Comparison of ENCODE assay signal across 11 cellular contexts in genomic region chr5:643351-643801, GRCh38. TPM values are rescaled to one million over a fixed set of nuclear protein-coding genes. Genes with fewer than 3 reads are reported as not detected.
A peak's percentile ranks its signal among the peaks of the same experiment; 100 is the strongest.
DNase-seq lines count a peak whose midpoint lies in the region; ATAC-seq, FAIRE-seq and TF ChIP-seq lines count a peak whose summit lies in the region.
"Had no signal": no experiment of that assay in that cellular context is flagged by ENCODE, and none has a peak within 500 bp of the region (broad histone marks: within the 10 kb centered on the region; RNA-seq: fewer than 3 reads in every experiment).

No MANE protein-coding gene starts in this region.

- H3K36me3 Mint-ChIP-seq in neural progenitor cell = peaks cover 25% of the 10 kb centered on the region

- no peaks in the 10 kb centered on the region for H3K4me1 Mint-ChIP-seq in neural progenitor cell

- H3K4me3 ChIP-seq in neural progenitor cell = no peak overlapping the region
- H3K4me3 ChIP-seq: suprapubic skin had no signal

- H3K4me2 ChIP-seq in neural progenitor cell = no peak overlapping the region

- H3K27ac Mint-ChIP-seq in neural progenitor cell = no peak overlapping the region
- H3K27ac Mint-ChIP-seq: natural killer cell treated with Interleukin-12 subunit alpha and Interleukin-12 subunit beta and Interleukin-15 and Interleukin-18, amount 100 ng/mL, for 72 hours had no signal

- peaks cover 2% of the 10 kb centered on the region for H3K9me3 Mint-ChIP-seq in neural progenitor cell
- H3K9me3 Mint-ChIP-seq: natural killer cell treated with Interleukin-12 subunit alpha and Interleukin-12 subunit beta and Interleukin-15 and Interleukin-18, amount 100 ng/mL, for 72 hours had no signal

- H4K20me1 ChIP-seq in neural progenitor cell (ENCODE audit: low read depth) = no peaks in the 10 kb centered on the region

- peaks cover 11% of the 10 kb centered on the region for H3F3A ChIP-seq in neural progenitor cell (ENCODE audit: low read depth)

- FAIRE-seq in GM18507 (lab: Jason Lieb, UNC) = peak; percentile 58

- H3K9ac ChIP-seq in neural progenitor cell = no peak overlapping the region

- DNase-seq in GM18507 (ENCODE audit: extremely low spot score, insufficient read length, low read depth) (peak; percentile 29), left kidney (ENCODE audit: low read depth, low spot score) (peak; percentile 17), neural progenitor cell (ENCODE audit: low spot score) (no peak), globus pallidus (ENCODE audit: low spot score) (no peak), NCI-H2227 (lab: John Stamatoyannopoulos, UW; ENCODE audit: unreplicated experiment) (no peak)
- no peak for DNase-seq in activated CD4-positive, CD25-positive, alpha-beta regulatory T cell (lab: John Stamatoyannopoulos, UW)
- DNase-seq: NCI-H446 had no signal

- no peak for TF ChIP-seq CTCF in neural progenitor cell (IDR thresholded peaks at IDR 0.05)

- no peaks in the 10 kb centered on the region for H3K4me1 ChIP-seq in neural progenitor cell
- H3K4me1 ChIP-seq: suprapubic skin had no signal

- ATAC-seq in GM21515 (IDR thresholded peaks at IDR 0.05; ENCODE audit: unreplicated experiment) (peak; percentile 30), HG03520 (IDR thresholded peaks at IDR 0.05; ENCODE audit: unreplicated experiment) (peak; percentile 32)
- ATAC-seq: natural killer cell treated with Interleukin-12 subunit alpha and Interleukin-12 subunit beta and Interleukin-15 and Interleukin-18, amount 100 ng/mL, for 72 hours had no signal

- no peaks in the 10 kb centered on the region for H3K9me3 ChIP-seq in neural progenitor cell (ENCODE audit: low read depth)
- H3K9me3 ChIP-seq: suprapubic skin had no signal

- peaks cover 6% of the 10 kb centered on the region for H3K36me3 ChIP-seq in neural progenitor cell

- H3K27me3 Mint-ChIP-seq in neural progenitor cell (ENCODE audit: insufficient read depth, low read depth) = no peaks in the 10 kb centered on the region
- H3K27me3 Mint-ChIP-seq: natural killer cell treated with Interleukin-12 subunit alpha and Interleukin-12 subunit beta and Interleukin-15 and Interleukin-18, amount 100 ng/mL, for 72 hours had no signal

- H3K27ac ChIP-seq in neural progenitor cell = no peak overlapping the region
- H3K27ac ChIP-seq: suprapubic skin had no signal

- H2AFZ ChIP-seq in neural progenitor cell (replicated peaks) = no peak overlapping the region

- H3K27me3 ChIP-seq in neural progenitor cell = no peaks in the 10 kb centered on the region
- H3K27me3 ChIP-seq: suprapubic skin had no signal

- no peaks in the 10 kb centered on the region for H3K79me2 ChIP-seq in neural progenitor cell (ENCODE audit: low read depth)

- no peak overlapping the region for H3K4me3 Mint-ChIP-seq in neural progenitor cell
- H3K4me3 Mint-ChIP-seq: natural killer cell treated with Interleukin-12 subunit alpha and Interleukin-12 subunit beta and Interleukin-15 and Interleukin-18, amount 100 ng/mL, for 72 hours had no signal

RNA-seq across cellular contexts. Expression of gene CEP72, which starts 31.2 kb away (rescaled TPM):
- 17.2 and 21.5 TPM in 2 replicates for total RNA-seq in neural progenitor cell (ENCODE audit: low replicate concordance)

RNA-seq across cellular contexts. Expression of gene TPPP, which starts 49.8 kb away (rescaled TPM):
- 0.87 TPM in 1 of 2 replicates, not detected in the other for total RNA-seq in neural progenitor cell (ENCODE audit: low replicate concordance)

Comparison
In these comparisons a context has a peak if more than half of its experiments do, and no peak if none do; other contexts are left out.
1. DNase-seq: peak in GM18507 (single experiment) and left kidney (single experiment); none in neural progenitor cell (single experiment), activated CD4-positive, CD25-positive, alpha-beta regulatory T cell (0 of 4), globus pallidus (single experiment) and NCI-H2227 (single experiment).